In the genomic region with DNA sequence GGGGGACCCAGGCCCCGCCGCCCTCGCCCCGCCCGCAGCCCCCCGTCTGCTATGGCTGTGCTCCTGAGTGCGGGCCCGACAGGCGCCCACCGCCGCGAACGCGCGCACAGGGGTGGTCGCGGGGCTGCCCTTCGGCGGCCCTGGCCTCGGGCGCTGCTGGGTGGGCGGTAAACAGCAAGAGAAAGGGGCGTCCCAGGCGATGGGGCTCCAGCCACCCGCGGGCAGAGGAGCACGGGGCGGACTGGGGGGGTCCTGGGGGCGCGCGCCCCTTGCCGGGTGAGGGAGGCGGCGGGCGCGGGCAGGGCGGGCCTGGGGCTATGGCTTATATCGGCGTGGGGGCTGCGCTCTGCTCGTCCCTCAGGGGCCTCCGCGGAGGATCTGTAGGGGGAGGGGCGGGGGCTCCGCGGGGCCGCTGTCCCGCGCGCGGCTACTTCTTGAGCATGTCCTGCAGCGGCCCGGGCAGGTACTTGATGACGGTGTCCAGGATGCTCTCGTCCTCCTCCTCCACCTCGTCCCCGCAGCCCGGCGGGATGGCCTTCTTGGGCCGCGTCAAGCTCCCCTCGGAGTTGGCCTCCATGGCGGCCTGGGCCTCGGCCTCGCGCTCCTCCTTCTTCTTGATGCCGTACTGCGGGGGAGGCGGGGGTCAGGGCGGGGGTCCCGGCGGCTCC, we compare ENCODE assay signal across 1 cellular context.
TF ChIP-seq lines count a peak whose summit lies in the region.

No MANE protein-coding gene starts in this region.

TF ChIP-seq in endothelial cell of umbilical vein, 7 proteins besides CTCF, POLR2A, EP300 and RAD21 (continued from another document):
- TF ChIP-seq, protein P1, sequence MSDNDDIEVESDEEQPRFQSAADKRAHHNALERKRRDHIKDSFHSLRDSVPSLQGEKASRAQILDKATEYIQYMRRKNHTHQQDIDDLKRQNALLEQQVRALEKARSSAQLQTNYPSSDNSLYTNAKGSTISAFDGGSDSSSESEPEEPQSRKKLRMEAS (IDR thresholded peaks at IDR 0.05; ENCODE audit: insufficient read depth, insufficient read length) = no peak
- TF ChIP-seq POLR2AphosphoS5 (IDR thresholded peaks at IDR 0.05; ENCODE audit: insufficient read depth, low read depth, low read length) = no peak
- TF ChIP-seq GATA2 (IDR thresholded peaks at IDR 0.05; ENCODE audit: insufficient read depth, insufficient read length, low read depth, low read length) = no peak
TF ChIP-seq in endothelial cell of umbilical vein: peak in this region for 1.
